14 cellular contexts compared by ENCODE assay signal in genomic region chr19:35125270-35125717, GRCh38. TPM values are rescaled to one million over a fixed set of nuclear protein-coding genes. Genes with fewer than 3 reads are reported as not detected.
DNase-seq lines count a peak whose midpoint lies in the region; ATAC-seq and TF ChIP-seq lines count a peak whose summit lies in the region.
"Had no signal": no experiment of that assay in that cellular context is flagged by ENCODE, and none has a peak within 500 bp of the region (broad histone marks: within the 10 kb centered on the region; RNA-seq: fewer than 3 reads in every experiment).

No MANE protein-coding gene starts in this region.

- POLR2A ChIA-PET in OCI-LY7 (lab: Charles Lee) (interaction anchor here (0.9 kb wide), 1 partner anchor 137 kb away, joined by 3 read pairs; no protein-coding TSS in a partner anchor), WTC11 (lab: Charles Lee) (no interaction called here)

- H3K36me3 ChIP-seq in BLaER1 (no peaks in the 10 kb centered on the region), OCI-LY7 (ENCODE audit: insufficient read depth, low read length) (no peaks in the 10 kb centered on the region), esophagus squamous epithelium (peaks cover 0 to 12% (median 0%) of the 10 kb centered on the region in 3 donors), gastrocnemius medialis (no peaks in the 10 kb centered on the region), left lung (no peaks in the 10 kb centered on the region)

- H3K9me3 Mint-ChIP-seq in immature natural killer cell (no peaks in the 10 kb centered on the region), WTC11 (no peaks in the 10 kb centered on the region)
- H3K9me3 Mint-ChIP-seq: CD14-positive monocyte had no signal

- ATAC-seq in gastrocnemius medialis = no peak
- ATAC-seq in left lung = no peak
- no peak for ATAC-seq in WTC11

- WGBS in esophagus squamous epithelium, 2 donors = 65 to 81% methylated on average over 5 to 6 of the region's 19 CpGs

- no peaks in the 10 kb centered on the region for H3K9me2 ChIP-seq in OCI-LY7 (ENCODE audit: insufficient read depth, low read length)

- H3K9me3 ChIP-seq in BLaER1 = no peaks in the 10 kb centered on the region
- no peaks in the 10 kb centered on the region for H3K9me3 ChIP-seq in OCI-LY7 (ENCODE audit: low read length)
- no peaks in the 10 kb centered on the region for H3K9me3 ChIP-seq in esophagus squamous epithelium
- no peaks in the 10 kb centered on the region for H3K9me3 ChIP-seq in gastrocnemius medialis
- no peaks in the 10 kb centered on the region for H3K9me3 ChIP-seq in left lung

- CTCF ChIA-PET in OCI-LY7 (lab: Charles Lee; ENCODE audit: unreplicated experiment) (interaction anchor here (0.9 to 1.3 kb wide), 2 partner anchors 10 to 16 kb away, joined by 4 read pairs; no protein-coding TSS in a partner anchor), WTC11 (lab: Charles Lee) (interaction anchor here (0.7 to 5.8 kb wide), 7 partner anchors 9 to 58 kb away, joined by 3 to 46 read pairs (median 5); partner anchors contain the start of genes FXYD3 and LGI4)

- H3K4me3 ChIP-seq in BLaER1 (no peak overlapping the region), OCI-LY7 (ENCODE audit: low read depth, low read length, poor library complexity, severe bottlenecking) (no peak overlapping the region), esophagus squamous epithelium (peak overlapping the region in 2 of 4 donors; percentile 46 to 65), gastrocnemius medialis (peak overlapping the region in 2 of 4 donors; percentile 68 to 72), left lung (no peak overlapping the region)

- H3K36me3 Mint-ChIP-seq in immature natural killer cell (no peaks in the 10 kb centered on the region), WTC11 (no peaks in the 10 kb centered on the region)
- H3K36me3 Mint-ChIP-seq: CD14-positive monocyte had no signal

- in situ Hi-C loops in gastrocnemius medialis (cut with MboI; ENCODE audit: low sequenced_read_pairs in 4 of 4) = no loop called here

- H3K4me1 ChIP-seq in BLaER1 (peaks cover 72% of the 10 kb centered on the region), OCI-LY7 (ENCODE audit: insufficient read depth, low read length, poor library complexity, severe bottlenecking) (peaks cover 13% of the 10 kb centered on the region), esophagus squamous epithelium (peaks cover 49 to 83% (median 64%) of the 10 kb centered on the region in 3 donors), gastrocnemius medialis (peaks cover 28 to 58% of the 10 kb centered on the region in 2 donors), left lung (peaks cover 15 to 20% of the 10 kb centered on the region in 2 donors)

- H3K4me3 Mint-ChIP-seq in immature natural killer cell (peak overlapping the region in 1 of 5 donors; percentile 38), WTC11 (no peak overlapping the region)

- H3K4me1 Mint-ChIP-seq in immature natural killer cell = peaks cover 13 to 15% of the 10 kb centered on the region in 2 donors
- peaks cover 27% of the 10 kb centered on the region for H3K4me1 Mint-ChIP-seq in WTC11

- DNase-seq in OCI-LY7 (ENCODE audit: low spot score) (no peak), esophagus squamous epithelium (lab: John Stamatoyannopoulos, UW) (no peak), gastrocnemius medialis (no peak), left lung (no peak), middle frontal gyrus (ENCODE audit: extremely low spot score, low spot score) (no peak), immature natural killer cell (no peak), WTC11 (ENCODE audit: low spot score) (no peak)
- DNase-seq: effector CD8-positive, alpha-beta T cell had no signal

- TF ChIP-seq POLR2A in esophagus squamous epithelium (IDR thresholded peaks at IDR 0.05) (no peak), gastrocnemius medialis (IDR thresholded peaks at IDR 0.05) (no peak)

- H3K9ac ChIP-seq in BLaER1 = no peak overlapping the region

- H3K27ac Mint-ChIP-seq in immature natural killer cell = no peak overlapping the region
- no peak overlapping the region for H3K27ac Mint-ChIP-seq in WTC11

- no peaks in the 10 kb centered on the region for H4K20me1 ChIP-seq in BLaER1
- H4K20me1 ChIP-seq in OCI-LY7 (ENCODE audit: insufficient read depth, low read length) = no peaks in the 10 kb centered on the region

- H3K27ac ChIP-seq in BLaER1 (no peak overlapping the region), OCI-LY7 (ENCODE audit: low read depth, low read length, poor library complexity, severe bottlenecking) (no peak overlapping the region), esophagus squamous epithelium (peak overlapping the region; percentile 80 to 95 (median 92)), gastrocnemius medialis (peak overlapping the region; percentile 91 to 93 (median 93)), left lung (peak overlapping the region in 1 of 2 donors; percentile 80)
- H3K27ac ChIP-seq: HL-60 had no signal

- H3K27me3 ChIP-seq in BLaER1 = no peaks in the 10 kb centered on the region
- no peaks in the 10 kb centered on the region for H3K27me3 ChIP-seq in esophagus squamous epithelium
- H3K27me3 ChIP-seq in gastrocnemius medialis = no peaks in the 10 kb centered on the region
- H3K27me3 ChIP-seq in left lung = no peaks in the 10 kb centered on the region

- no peaks in the 10 kb centered on the region for H3K79me2 ChIP-seq in OCI-LY7 (ENCODE audit: insufficient read depth, low read depth, low read length)

- peak overlapping the region; percentile 82 for H3K4me2 ChIP-seq in BLaER1
- peak overlapping the region; percentile 74 for H3K4me2 ChIP-seq in OCI-LY7 (ENCODE audit: low read length)

- no TSS peak for BruUV-seq in OCI-LY7 (replicated peaks; lab: Mats Ljungman, UMichigan)

- H3K27me3 Mint-ChIP-seq in immature natural killer cell (ENCODE audit: low read depth in 3 of 3) (peaks cover 0 to 6% (median 0%) of the 10 kb centered on the region in 3 donors), WTC11 (ENCODE audit: low read depth) (peaks cover 4% of the 10 kb centered on the region)

- no peak overlapping the region for H2AFZ ChIP-seq in OCI-LY7 (ENCODE audit: low read length)

- intact Hi-C loops in OCI-LY7 (cut with micrococcal nuclease; ENCODE audit: unreplicated experiment) = no loop called here
- intact Hi-C loops in esophagus squamous epithelium (cut with DNase I) = no loop called here
- intact Hi-C loops in gastrocnemius medialis (cut with DNase I; ENCODE audit: low total_unique reads) = no loop called here
- intact Hi-C loops in left lung (cut with DNase I) = no loop called here

- TF ChIP-seq CTCF in OCI-LY7 (conservative IDR thresholded peaks at IDR 0.05; ENCODE audit: low read length) (no peak), esophagus squamous epithelium (IDR thresholded peaks at IDR 0.05) (no peak), gastrocnemius medialis (IDR thresholded peaks at IDR 0.05 in 4 of 5, conservative IDR thresholded peaks at IDR 0.05 in 1 of 5) (no peak), left lung (IDR thresholded peaks at IDR 0.05) (no peak), WTC11 (IDR thresholded peaks at IDR 0.05) (no peak)

TF ChIP-seq in WTC11, 78 proteins besides CTCF, POLR2A, EP300 and RAD21:
- TF ChIP-seq ZNF416 (CRISPR knock-in tag; IDR thresholded peaks at IDR 0.05) (no peak), EMX1 (CRISPR knock-in tag; IDR thresholded peaks at IDR 0.05) (no peak), TEAD1 (CRISPR knock-in tag; IDR thresholded peaks at IDR 0.05) (no peak), JAZF1 (CRISPR knock-in tag; IDR thresholded peaks at IDR 0.05) (no peak), ZNF232 (CRISPR knock-in tag; IDR thresholded peaks at IDR 0.05) (no peak), CREM (CRISPR knock-in tag; IDR thresholded peaks at IDR 0.05) (no peak), GRHL2 (CRISPR knock-in tag; IDR thresholded peaks at IDR 0.05; ENCODE audit: insufficient replicate concordance, severe bottlenecking) (no peak), NR1H2 (CRISPR knock-in tag; IDR thresholded peaks at IDR 0.05) (no peak), RORB (CRISPR knock-in tag; IDR thresholded peaks at IDR 0.05) (no peak)

RNA-seq across cellular contexts. Expression of gene LGI4, which starts 9.6 kb away (rescaled TPM):
- 0.28 and 1.1 TPM in 2 replicates for total RNA-seq in OCI-LY7 (2014; rRNA removed; shearing (Covaris generic))
- total RNA-seq in OCI-LY7 (2022) (2.7 and 5.9 TPM in 2 replicates), esophagus squamous epithelium (1 to 10 TPM; 1.3 to 8.2 (median 1.6) TPM), gastrocnemius medialis (10 to 100 TPM; 16.1 to 31.5 (median 27.2) TPM), left lung (1 to 10 TPM; 1.8 to 2.5 TPM), WTC11 (2021) (14.2 to 15.7 TPM (median 15.1 TPM) in 3 replicates)
- not detected for polyA plus RNA-seq in immature natural killer cell
- polyA plus RNA-seq: CD14-positive monocyte had no signal

RNA-seq across cellular contexts. Expression of gene FXYD3, which starts 9.7 kb away (rescaled TPM):
- total RNA-seq in OCI-LY7 (2014; rRNA removed; shearing (Covaris generic)) = 0.35 TPM in 1 of 2 replicates, not detected in the other
- 0.88 TPM in 1 of 2 replicates, not detected in the other for total RNA-seq in OCI-LY7 (2022)
- total RNA-seq in esophagus squamous epithelium = 100 to 1,000 TPM; 282 to 837 (median 489) TPM
- 10 to 100 TPM in 1 of 4 donors, under 1 TPM in 1, not detected in 2; 0.26 to 13.4 TPM for total RNA-seq in gastrocnemius medialis
- 100 to 1,000 TPM in 1 of 2 donors, 10 to 100 TPM in 1; 88.4 to 207 TPM for total RNA-seq in left lung
- not detected for polyA plus RNA-seq in immature natural killer cell
- total RNA-seq in WTC11 (2021) = 1.0 to 1.8 TPM (median 1.2 TPM) in 3 replicates
- total RNA-seq: frontal cortex, G401 had no signal
- polyA plus RNA-seq: CD14-positive monocyte had no signal

RNA-seq across cellular contexts. Expression of gene FXYD1, which starts 13.3 kb away (rescaled TPM):
- 0.57 and 1.8 TPM in 2 replicates for total RNA-seq in OCI-LY7 (2014; rRNA removed; shearing (Covaris generic))
- 5.5 and 11.5 TPM in 2 replicates for total RNA-seq in OCI-LY7 (2022)
- total RNA-seq in esophagus squamous epithelium = 10 to 100 TPM in 2 of 4 donors, 1 to 10 TPM in 1, not detected in 1; 3.9 to 29.9 (median 10.1) TPM
- total RNA-seq in gastrocnemius medialis = 100 to 1,000 TPM; 215 to 235 (median 225) TPM
- total RNA-seq in left lung = 10 to 100 TPM; 20.1 to 24.0 TPM
- polyA plus RNA-seq in immature natural killer cell = under 1 TPM in 2 of 3 donors, not detected in 1; 0.53 to 0.83 TPM
- 11.3 to 13.4 TPM (median 13.3 TPM) in 3 replicates for total RNA-seq in WTC11 (2021)
- total RNA-seq: frontal cortex, G401 had no signal

RNA-seq across cellular contexts. Expression of gene FXYD7, which starts 17.8 kb away (rescaled TPM):
- total RNA-seq in OCI-LY7 (2014; rRNA removed; shearing (Covaris generic)) = 0.50 and 1.2 TPM in 2 replicates
- total RNA-seq in OCI-LY7 (2022) = 6.1 and 6.3 TPM in 2 replicates
- not detected for total RNA-seq in esophagus squamous epithelium
- under 1 TPM in 1 of 4 donors, not detected in 3; 0.40 TPM for total RNA-seq in gastrocnemius medialis
- not detected for total RNA-seq in left lung
- 1 to 10 TPM; 2.1 to 4.1 (median 2.5) TPM for polyA plus RNA-seq in immature natural killer cell
- total RNA-seq in WTC11 (2021) = 16.7 to 16.9 TPM (median 16.9 TPM) in 3 replicates
- total RNA-seq: G401, omental fat pad had no signal
- polyA plus RNA-seq: CD14-positive monocyte had no signal

RNA-seq across cellular contexts. Expression of gene FXYD5, which starts 29.2 kb away (rescaled TPM):
- 76.8 and 82.1 TPM in 2 replicates for total RNA-seq in OCI-LY7 (2014; rRNA removed; shearing (Covaris generic))
- 147 and 155 TPM in 2 replicates for total RNA-seq in OCI-LY7 (2022)
- 100 to 1,000 TPM in 1 of 4 donors, 10 to 100 TPM in 3; 39.3 to 146 (median 45.7) TPM for total RNA-seq in esophagus squamous epithelium
- 10 to 100 TPM in 3 of 4 donors, 1 to 10 TPM in 1; 5.2 to 23.3 (median 14.3) TPM for total RNA-seq in gastrocnemius medialis
- 100 to 1,000 TPM; 111 to 123 TPM for total RNA-seq in left lung
- polyA plus RNA-seq in immature natural killer cell = 100 to 1,000 TPM; 262 to 427 (median 346) TPM
- 114 to 135 TPM (median 128 TPM) in 3 replicates for total RNA-seq in WTC11 (2021)
- total RNA-seq: frontal cortex, G401 had no signal

Comparison
In these comparisons a context has a peak if more than half of its experiments do, and no peak if none do; other contexts are left out.
1. H3K27ac ChIP-seq: peak in esophagus squamous epithelium (4 of 4) and gastrocnemius medialis (4 of 4); none in BLaER1 (single experiment) and OCI-LY7 (single experiment).
2. RNA of gene FXYD3, which starts 9.7 kb away (total RNA-seq): 282 to 837 TPM in esophagus squamous epithelium and 88.4 to 207 TPM in left lung; 1.0 to 1.8 TPM in WTC11, 0.35 to 0.88 TPM in OCI-LY7 and 0.26 to 13.4 TPM in gastrocnemius medialis; every median in the first group is over 4 times any median in the second.
3. RNA of gene FXYD1, which starts 13.3 kb away (total RNA-seq): 215 to 235 TPM in gastrocnemius medialis; 20.1 to 24.0 TPM in left lung, 11.3 to 13.4 TPM in WTC11, 0.57 to 11.5 TPM in OCI-LY7 and 3.9 to 29.9 TPM in esophagus squamous epithelium; every median in the first group is over 4 times any median in the second.